In genomic region chr1:152942161-152942560, GRCh38 we compare ENCODE assay signal across 32 cellular contexts. TPM values are rescaled to one million over a fixed set of nuclear protein-coding genes. Genes with fewer than 3 reads are reported as not detected.
"Had no signal": no experiment of that assay in that cellular context is flagged by ENCODE, and none has a peak within 500 bp of the region (broad histone marks: within the 10 kb centered on the region; RNA-seq: fewer than 3 reads in every experiment).

No MANE protein-coding gene starts in this region.

- H3K4me1 Mint-ChIP-seq: mesothelial cell of epicardium; naive B cell; neural crest cell; stimulated activated effector memory CD8-positive, alpha-beta T cell treated with anti-CD3 and anti-CD28 coated beads, Interleukin-12 subunit alpha, Interleukin-12 subunit beta, amount 100 ng/mL, for 72 hours had no signal

- H3K9me3 ChIP-seq: esophagus squamous epithelium, gastrocnemius medialis, mucosa of descending colon, neutrophil, testis, tibial nerve, vagina had no signal

- H3K27ac Mint-ChIP-seq: mesothelial cell of epicardium; naive B cell; natural killer cell treated with Interleukin-12 subunit alpha and Interleukin-12 subunit beta and Interleukin-15 and Interleukin-18, amount 100 ng/mL, for 72 hours; progenitor cell of endocrine pancreas; stimulated activated effector memory CD8-positive, alpha-beta T cell treated with anti-CD3 and anti-CD28 coated beads, Interleukin-12 subunit alpha, Interleukin-12 subunit beta, amount 100 ng/mL, for 72 hours had no signal

- DNase-seq: dermis blood vessel endothelial cell; effector memory CD4-positive, alpha-beta T cell; esophagus squamous epithelium; gastrocnemius medialis; head of caudate nucleus; mesenchymal stem cell; mucosa of descending colon; naive B cell; stimulated activated CD4-positive, alpha-beta T cell treated with anti-CD3 and anti-CD28 coated beads, Interleukin-2, amount 100 ng/mL, for 24 hours; stimulated activated CD4-positive, alpha-beta T cell treated with anti-CD3 and anti-CD28 coated beads, Interleukin-4, amount 100 ng/mL, for 24 hours; stimulated activated naive CD8-positive, alpha-beta T cell treated with anti-CD3 and anti-CD28 coated beads, Interleukin-15, Interleukin-2, amounts not matched to agents 100 U/mL and 50 U/mL, for 24 hours; testis had no signal

- H3K4me3 ChIP-seq: coronary artery, esophagus squamous epithelium, gastrocnemius medialis, mucosa of descending colon, testis, tibial nerve, vagina had no signal

- H3K36me3 Mint-ChIP-seq: mesothelial cell of epicardium; natural killer cell treated with Interleukin-12 subunit alpha and Interleukin-12 subunit beta and Interleukin-15 and Interleukin-18, amount 100 ng/mL, for 72 hours; stimulated activated effector memory CD8-positive, alpha-beta T cell treated with anti-CD3 and anti-CD28 coated beads, Interleukin-12 subunit alpha, Interleukin-12 subunit beta, amount 100 ng/mL, for 72 hours had no signal

- H3K27me3 Mint-ChIP-seq: progenitor cell of endocrine pancreas had no signal

- ATAC-seq: gastrocnemius medialis; mucosa of descending colon; natural killer cell treated with Interleukin-12 subunit alpha and Interleukin-12 subunit beta and Interleukin-15 and Interleukin-18, amount 100 ng/mL, for 72 hours; sciatic nerve; stimulated activated effector memory CD8-positive, alpha-beta T cell treated with anti-CD3 and anti-CD28 coated beads, Interleukin-12 subunit alpha, Interleukin-12 subunit beta, amount 100 ng/mL, for 72 hours; stimulated activated naive CD8-positive, alpha-beta T cell treated with anti-CD3 and anti-CD28 coated beads, Interleukin-15, Interleukin-2, amounts not matched to agents 100 U/mL and 50 U/mL, for 24 hours had no signal

- H3K4me1 ChIP-seq: gastrocnemius medialis, parathyroid adenoma, testis, tibial nerve, vagina had no signal

- H3K27me3 ChIP-seq: esophagus squamous epithelium, gastrocnemius medialis, neutrophil, testis, tibial nerve, vagina had no signal

- H3K4me3 Mint-ChIP-seq: mesothelial cell of epicardium; natural killer cell treated with Interleukin-12 subunit alpha and Interleukin-12 subunit beta and Interleukin-15 and Interleukin-18, amount 100 ng/mL, for 72 hours; neural crest cell; stimulated activated effector memory CD8-positive, alpha-beta T cell treated with anti-CD3 and anti-CD28 coated beads, Interleukin-12 subunit alpha, Interleukin-12 subunit beta, amount 100 ng/mL, for 72 hours had no signal

- H3K36me3 ChIP-seq: esophagus squamous epithelium, gastrocnemius medialis, neutrophil, tibial nerve, vagina had no signal

- H3K27ac ChIP-seq: coronary artery, gastrocnemius medialis, neutrophil, parathyroid adenoma, testis, tibial nerve, vagina had no signal

- H3K9me3 Mint-ChIP-seq: stimulated activated effector memory CD8-positive, alpha-beta T cell treated with anti-CD3 and anti-CD28 coated beads, Interleukin-12 subunit alpha, Interleukin-12 subunit beta, amount 100 ng/mL, for 72 hours had no signal

RNA-seq across cellular contexts. Expression of gene SPRR5, which starts 4.8 kb away (rescaled TPM):
- total RNA-seq: chondrocyte; dermis blood vessel endothelial cell; endothelial cell of umbilical vein; epithelial cell of proximal tubule; gastrocnemius medialis; glomerular endothelial cell; lung microvascular endothelial cell; mesothelial cell of epicardium; mucosa of descending colon; natural killer cell treated with Interleukin-12 subunit alpha and Interleukin-12 subunit beta and Interleukin-15 and Interleukin-18, amount 100 ng/mL, for 72 hours; neural crest cell; osteoblast; progenitor cell of endocrine pancreas; sciatic nerve; skeletal muscle tissue; testis; tibial nerve; ureter; vagina had no signal
- polyA plus RNA-seq: endothelial cell of umbilical vein had no signal

RNA-seq across cellular contexts. Expression of gene SPRR4, which starts 28.3 kb away (rescaled TPM):
- total RNA-seq: chondrocyte; dermis blood vessel endothelial cell; endothelial cell of umbilical vein; epithelial cell of proximal tubule; gastrocnemius medialis; glomerular endothelial cell; lung microvascular endothelial cell; mesothelial cell of epicardium; mucosa of descending colon; natural killer cell treated with Interleukin-12 subunit alpha and Interleukin-12 subunit beta and Interleukin-15 and Interleukin-18, amount 100 ng/mL, for 72 hours; neural crest cell; osteoblast; progenitor cell of endocrine pancreas; sciatic nerve; skeletal muscle tissue; tibial nerve; ureter; vagina had no signal
- polyA plus RNA-seq: endothelial cell of umbilical vein had no signal

RNA-seq across cellular contexts. Expression of gene IVL, which starts 33.8 kb away (rescaled TPM):
- total RNA-seq: chondrocyte; dermis blood vessel endothelial cell; endothelial cell of umbilical vein; gastrocnemius medialis; glomerular endothelial cell; lung microvascular endothelial cell; mucosa of descending colon; natural killer cell treated with Interleukin-12 subunit alpha and Interleukin-12 subunit beta and Interleukin-15 and Interleukin-18, amount 100 ng/mL, for 72 hours; neural crest cell; osteoblast; progenitor cell of endocrine pancreas; sciatic nerve; skeletal muscle tissue; testis; tibial nerve had no signal
- polyA plus RNA-seq: endothelial cell of umbilical vein had no signal

RNA-seq across cellular contexts. Expression of gene SPRR1A, which starts 41.7 kb away (rescaled TPM):
- total RNA-seq: chondrocyte; dermis blood vessel endothelial cell; endothelial cell of umbilical vein; epithelial cell of proximal tubule; gastrocnemius medialis; glomerular endothelial cell; lower leg skin; lung microvascular endothelial cell; mesothelial cell of epicardium; mucosa of descending colon; natural killer cell treated with Interleukin-12 subunit alpha and Interleukin-12 subunit beta and Interleukin-15 and Interleukin-18, amount 100 ng/mL, for 72 hours; neural crest cell; osteoblast; progenitor cell of endocrine pancreas; sciatic nerve; skeletal muscle tissue; testis; tibial nerve had no signal
- polyA plus RNA-seq: endothelial cell of umbilical vein had no signal

RNA-seq across cellular contexts. Expression of gene SPRR3, which starts 59.4 kb away (rescaled TPM):
- total RNA-seq: chondrocyte; dermis blood vessel endothelial cell; endothelial cell of umbilical vein; epithelial cell of proximal tubule; gastrocnemius medialis; glomerular endothelial cell; lower leg skin; lung microvascular endothelial cell; mesothelial cell of epicardium; natural killer cell treated with Interleukin-12 subunit alpha and Interleukin-12 subunit beta and Interleukin-15 and Interleukin-18, amount 100 ng/mL, for 72 hours; neural crest cell; osteoblast; progenitor cell of endocrine pancreas; skeletal muscle tissue; testis; tibial nerve had no signal
- polyA plus RNA-seq: endothelial cell of umbilical vein had no signal
